ENCODE assay signal across 24 cellular contexts in the genomic region with DNA sequence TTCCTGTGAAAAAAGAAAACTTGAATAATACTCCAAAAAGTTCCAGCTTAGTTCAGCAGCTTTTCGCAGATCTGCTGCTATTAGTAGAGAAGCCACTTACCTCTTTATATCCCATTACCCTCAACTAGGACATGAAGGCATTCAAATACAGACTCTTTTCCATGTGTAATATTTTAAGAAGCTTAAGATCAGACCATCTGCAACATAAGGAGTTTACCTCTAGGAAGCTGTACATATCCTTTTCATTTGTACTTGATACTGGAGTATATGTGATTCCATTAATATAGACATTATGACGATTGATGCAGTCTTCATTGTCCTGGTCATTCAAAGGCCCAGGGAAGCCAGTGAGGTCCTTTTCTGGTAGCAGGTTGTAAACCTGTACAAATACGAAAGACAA. TPM values are rescaled to one million over a fixed set of nuclear protein-coding genes. Genes with fewer than 3 reads are reported as not detected.
"Had no signal": no experiment of that assay in that cellular context is flagged by ENCODE, and none has a peak within 500 bp of the region (broad histone marks: within the 10 kb centered on the region; RNA-seq: fewer than 3 reads in every experiment).

No MANE protein-coding gene starts in this region.

- H3K4me1 Mint-ChIP-seq: mesothelial cell of epicardium had no signal

- H3K4me3 ChIP-seq: coronary artery, dorsolateral prefrontal cortex, esophagus muscularis mucosa, gastroesophageal sphincter, heart left ventricle, hepatocyte, lower lobe of right lung, mucosa of descending colon had no signal

- H3K9me3 ChIP-seq: esophagus muscularis mucosa, gastroesophageal sphincter, heart left ventricle, lower lobe of right lung, mucosa of descending colon had no signal

- DNase-seq: dermis blood vessel endothelial cell; dorsolateral prefrontal cortex; effector CD4-positive, alpha-beta T cell; effector memory CD4-positive, alpha-beta T cell; foreskin keratinocyte; heart left ventricle; hypothalamus; immature natural killer cell; islet precursor cell; kidney; kidney glomerular epithelial cell; left colon; left ventricle myocardium superior; lower lobe of right lung; mesenchymal stem cell; mucosa of descending colon had no signal

- H2AFZ ChIP-seq: hepatocyte had no signal

- H3K79me2 ChIP-seq: hepatocyte had no signal

- H3K27ac Mint-ChIP-seq: mesothelial cell of epicardium had no signal

- H3K27ac ChIP-seq: coronary artery, dorsolateral prefrontal cortex, foreskin keratinocyte, hepatocyte, lower lobe of right lung had no signal

- H3K4me3 Mint-ChIP-seq: immature natural killer cell, mesothelial cell of epicardium had no signal

- H3K9me3 Mint-ChIP-seq: immature natural killer cell, mesothelial cell of epicardium had no signal

- H3K36me3 Mint-ChIP-seq: mesothelial cell of epicardium had no signal

- H3K4me2 ChIP-seq: hepatocyte had no signal

- H3K27me3 ChIP-seq: dorsolateral prefrontal cortex, esophagus muscularis mucosa, foreskin keratinocyte, gastroesophageal sphincter, heart left ventricle, hepatocyte had no signal

- H3K4me1 ChIP-seq: foreskin keratinocyte, lower lobe of right lung had no signal

- FAIRE-seq: colon, endothelial cell of umbilical vein had no signal

- ATAC-seq: foreskin keratinocyte, gastroesophageal sphincter, heart left ventricle, left colon, left lobe of liver, left ventricle myocardium superior, lower lobe of right lung, mucosa of descending colon had no signal

RNA-seq across cellular contexts. Expression of a gene that starts 20.4 kb away (rescaled TPM):
- total RNA-seq: foreskin keratinocyte had no signal
